24 cellular contexts compared by ENCODE assay signal in the genomic region with DNA sequence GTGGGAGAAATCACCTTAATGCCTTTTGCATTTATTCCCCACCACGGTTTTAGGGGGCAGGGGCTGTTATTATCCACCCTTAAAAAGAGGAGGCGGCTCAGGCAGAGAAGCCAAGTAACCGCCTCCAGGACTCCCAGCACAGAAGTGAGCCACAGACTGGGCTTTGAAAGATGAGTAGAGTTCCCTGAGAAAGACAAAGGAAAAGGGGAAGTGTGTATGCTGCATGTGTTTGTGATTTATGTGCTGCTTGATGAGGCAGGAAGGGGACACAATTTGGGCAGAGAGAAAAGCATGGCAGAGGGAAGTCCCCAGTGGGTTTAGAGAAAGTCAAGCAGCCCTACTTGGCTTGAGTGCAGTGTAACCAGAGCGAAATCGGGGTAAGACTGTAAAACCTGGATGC.
DNase-seq lines count a peak whose midpoint lies in the region; FAIRE-seq and TF ChIP-seq lines count a peak whose summit lies in the region.
"Had no signal": no experiment of that assay in that cellular context is flagged by ENCODE, and none has a peak within 500 bp of the region (broad histone marks: within the 10 kb centered on the region; RNA-seq: fewer than 3 reads in every experiment).

No MANE protein-coding gene starts in this region.

- H4K8ac ChIP-seq in H1 (ENCODE audit: extremely low read depth, insufficient read depth, low read length), result no peak overlapping the region

- peak; percentile 45 for DNase-seq in NCI-H187 treated with DMSO at 0.1 percent for 48 hours (lab: John Stamatoyannopoulos, UW)
- DNase-seq in NCI-H187 (lab: John Stamatoyannopoulos, UW), result no peak
- peak; percentile 93 for DNase-seq in NOMO-1 treated with DMSO at 0.1 percent for 48 hours (lab: John Stamatoyannopoulos, UW; ENCODE audit: unreplicated experiment)
- no peak for DNase-seq in H1 (ENCODE audit: low read depth in 1 of 2, low spot score in 2 of 2)
- no peak for DNase-seq in neural crest cell (ENCODE audit: low read depth, low spot score)
- DNase-seq in ACHN, result no peak
- DNase-seq in activated CD4-positive, CD25-positive, alpha-beta regulatory T cell (lab: John Stamatoyannopoulos, UW), result no peak
- DNase-seq in MM.1S, result no peak
- DNase-seq: 8988T; activated CD4-positive, alpha-beta T cell treated with anti-CD3 and anti-CD28 coated beads, Interleukin-2, amount 50 U/mL, for 4 hours; activated naive CD4-positive, alpha-beta T cell treated with Interleukin-2 at 50 U/mL for 16 hours; activated T-cell treated with anti-CD3 and anti-CD28 coated beads for 4 hours; DMS 273 treated with DMSO at 0.1 percent for 48 hours; GF-D8; hypothalamus; midbrain; NCI-H1092; occipital lobe; RPMI8226; stimulated activated naive CD4-positive, alpha-beta T cell; thyroid gland had no signal

- no peak overlapping the region for H2BK5ac ChIP-seq in H1 (ENCODE audit: low read depth, low read length)

- H4K91ac ChIP-seq in H1 (replicated peaks; ENCODE audit: insufficient read length, low read length), result no peak overlapping the region

- TF ChIP-seq CTCF in H1 (IDR thresholded peaks at IDR 0.05; ENCODE audit: control extremely low read depth in 1 of 3, insufficient read depth in 1 of 3, low read depth in 1 of 3, low read length in 3 of 3), result no peak
- TF ChIP-seq CTCF in neural crest cell (conservative IDR thresholded peaks at IDR 0.05), result no peak
- no peak for TF ChIP-seq CTCF in MM.1S (IDR thresholded peaks at IDR 0.05; ENCODE audit: low read length)

- H3K36me3 Mint-ChIP-seq in neural crest cell (ENCODE audit: low read depth), result no peaks in the 10 kb centered on the region

- H3K4ac ChIP-seq in H1 (replicated peaks; ENCODE audit: insufficient read length, low read depth, low read length), result no peak overlapping the region

- H3K4me3 ChIP-seq in H1 (ENCODE audit: extremely low read depth in 1 of 4, insufficient read depth in 2 of 4, low read depth in 3 of 4, low read length in 4 of 4) (no peak overlapping the region), MM.1S (ENCODE audit: low read length) (no peak overlapping the region)
- H3K4me3 ChIP-seq: ascending aorta, right atrium auricular region, thyroid gland had no signal

- TF ChIP-seq RAD21 in H1 (IDR thresholded peaks at IDR 0.05 in 1 of 2, conservative IDR thresholded peaks at IDR 0.05 in 1 of 2; ENCODE audit: low read depth in 2 of 2, low read length in 2 of 2), result no peak

- H2BK15ac ChIP-seq in H1 (ENCODE audit: low read length), result no peak overlapping the region

- H3K4me3 Mint-ChIP-seq in neural crest cell, result no peak overlapping the region

- CTCF ChIA-PET in H1 (lab: Charles Lee; ENCODE audit: partially characterized antibody), result interaction anchor here (0.6 to 0.7 kb wide), 2 partner anchors 26 to 34 kb away, joined by 3 to 5 read pairs; no protein-coding TSS in a partner anchor

- no peak overlapping the region for H4K5ac ChIP-seq in H1 (ENCODE audit: insufficient read length, low read depth, low read length)

- no peaks in the 10 kb centered on the region for H3K23me2 ChIP-seq in H1 (ENCODE audit: low read depth, low read length)

- H2AFZ ChIP-seq in H1 (ENCODE audit: low read length) (no peak overlapping the region), MM.1S (ENCODE audit: low read length) (no peak overlapping the region)

- H3K36me3 ChIP-seq in H1 (ENCODE audit: control insufficient read depth in 2 of 4, insufficient read depth in 4 of 4, low read length in 3 of 4), result no peaks in the 10 kb centered on the region; a peak in 1 of 8 replicates
- 0 out of 2 replicates have a peak, but pooled peaks cover 2% of the 10 kb centered on the region for H3K36me3 ChIP-seq in MM.1S (replicated peaks; ENCODE audit: insufficient read depth, low read length)

- no peak for TF ChIP-seq POLR2A in H1 (IDR thresholded peaks at IDR 0.05; ENCODE audit: control extremely low read depth in 1 of 2, low read depth in 2 of 2, low read length in 2 of 2)

- no peak overlapping the region for H3K27ac ChIP-seq in H1 (ENCODE audit: low read depth, low read length)
- H3K27ac ChIP-seq in MM.1S (ENCODE audit: low read length), result no peak overlapping the region
- H3K27ac ChIP-seq: ascending aorta, right atrium auricular region had no signal

- no peaks in the 10 kb centered on the region; the same call in 1 of the 2 replicates for H3F3A ChIP-seq in MM.1S (ENCODE audit: insufficient read depth, low read length)

- no peaks in the 10 kb centered on the region for H3K9me3 ChIP-seq in H1 (ENCODE audit: insufficient read depth in 2 of 2, low read depth in 1 of 2, low read length in 1 of 2)
- H3K9me3 ChIP-seq in MM.1S (replicated peaks; ENCODE audit: insufficient read depth, low read length), result no peaks in the 10 kb centered on the region
- H3K9me3 ChIP-seq: ascending aorta, right atrium auricular region, thyroid gland had no signal

- H2BK20ac ChIP-seq in H1 (ENCODE audit: low read length), result no peak overlapping the region

- no peak overlapping the region for H3K23ac ChIP-seq in H1 (ENCODE audit: insufficient read length)

- no peak overlapping the region for H2AK5ac ChIP-seq in H1 (ENCODE audit: low read depth, low read length)

- H3K79me1 ChIP-seq in H1 (ENCODE audit: low read depth, low read length), result no peaks in the 10 kb centered on the region

- H3K27ac Mint-ChIP-seq in neural crest cell (ENCODE audit: unreplicated experiment), result peak overlapping the region; percentile 36

- no peak overlapping the region for H3K14ac ChIP-seq in H1 (ENCODE audit: insufficient read length)

- H3K9me3 Mint-ChIP-seq in neural crest cell, result no peaks in the 10 kb centered on the region

- H3K56ac ChIP-seq in H1 (replicated peaks; ENCODE audit: insufficient read length, low read depth, low read length), result no peak overlapping the region

- H3K27me3 ChIP-seq in H1 (replicated peaks in 1 of 4; ENCODE audit: control insufficient read depth in 3 of 4, extremely low read depth in 1 of 4, insufficient read depth in 3 of 4, low read length in 3 of 4), result no peaks in the 10 kb centered on the region
- H3K27me3 ChIP-seq in MM.1S (replicated peaks; ENCODE audit: insufficient read depth, low read length), result no peaks in the 10 kb centered on the region
- H3K27me3 ChIP-seq: ascending aorta, right atrium auricular region, thyroid gland had no signal

- H3K4me1 ChIP-seq in H1 (replicated peaks in 1 of 4; ENCODE audit: control insufficient read depth in 3 of 4, insufficient read depth in 4 of 4, low read length in 3 of 4) (peaks cover 2 to 16% (median 8%) of the 10 kb centered on the region in 4 experiments; a peak in 4 of 7 replicates), MM.1S (ENCODE audit: low read length) (no peaks in the 10 kb centered on the region)
- H3K4me1 ChIP-seq: ascending aorta had no signal

- H3K4me2 ChIP-seq in H1 (ENCODE audit: insufficient read depth in 1 of 2, low read depth in 2 of 2, low read length in 2 of 2) (no peak overlapping the region; a peak in 1 of 4 replicates), MM.1S (ENCODE audit: low read depth, low read length) (no peak overlapping the region)

- WGBS in H1 (ENCODE audit: extremely low coverage in 1 of 2, insufficient coverage in 1 of 2, insufficient read length in 1 of 2, insufficient replicate concordance in 2 of 2, low coverage in 1 of 2, low lambda C conversion rate in 2 of 2, missing lambda C conversion rate in 1 of 2), 2 experiments, result 73% methylated on average over 5 of the region's 5 CpGs; no CpG with 5 or more reads in 1 of the 2 experiments

- H3K18ac ChIP-seq in H1 (ENCODE audit: extremely low read depth, low read length), result no peak overlapping the region

- no peak overlapping the region for H2BK120ac ChIP-seq in H1 (replicated peaks; ENCODE audit: low read depth, low read length)

- no peaks in the 10 kb centered on the region for H3K79me2 ChIP-seq in H1 (ENCODE audit: control insufficient read depth in 1 of 2, insufficient read depth in 2 of 2, low read length in 2 of 2)
- no peaks in the 10 kb centered on the region for H3K79me2 ChIP-seq in MM.1S (ENCODE audit: low read length)

- no peak for TF ChIP-seq EP300 in H1 (IDR thresholded peaks at IDR 0.05; ENCODE audit: borderline replicate concordance in 1 of 2, low read depth in 2 of 2, low read length in 2 of 2)

- peak overlapping the region; percentile 42; the same call in 1 of the 2 replicates for H2BK12ac ChIP-seq in H1 (ENCODE audit: low read depth, low read length)

- POLR2A ChIA-PET in H1 (lab: Charles Lee; ENCODE audit: partially characterized antibody), result interaction anchor here (1.0 kb wide), 1 partner anchor 22 kb away, joined by 3 read pairs; no protein-coding TSS in a partner anchor

- H4K20me1 ChIP-seq in H1 (replicated peaks in 1 of 2; ENCODE audit: control insufficient read depth in 1 of 2, insufficient read depth in 2 of 2, low read length in 2 of 2), result no peaks in the 10 kb centered on the region
- no peaks in the 10 kb centered on the region for H4K20me1 ChIP-seq in MM.1S (ENCODE audit: insufficient read depth, low read length)

- in situ Hi-C loops in ACHN (cut with HindIII; ENCODE audit: low pct_ligation_motif_present, low pct_unique_long_range_greater_than_20kb, low sequenced_read_pairs), result no loop called here

- peaks cover 10% of the 10 kb centered on the region for H3K4me1 Mint-ChIP-seq in neural crest cell

- H3K9ac ChIP-seq in H1 (replicated peaks in 1 of 4; ENCODE audit: extremely low read depth in 1 of 4, low read depth in 3 of 4, low read length in 3 of 4) (no peak overlapping the region), MM.1S (ENCODE audit: low read length) (no peak overlapping the region)

- no peaks in the 10 kb centered on the region for H3K27me3 Mint-ChIP-seq in neural crest cell (ENCODE audit: low read depth)

- no peak for FAIRE-seq in H1 (lab: Jason Lieb, UNC)
- FAIRE-seq: HepG2 had no signal

- H3K9me2 ChIP-seq in MM.1S (replicated peaks; ENCODE audit: insufficient read depth, low read length), result no peaks in the 10 kb centered on the region

TF ChIP-seq in H1, 55 proteins besides CTCF, POLR2A, EP300 and RAD21:
- TF ChIP-seq GABPA (IDR thresholded peaks at IDR 0.05; ENCODE audit: borderline replicate concordance, insufficient read depth, low read length) (no peak), HDAC6 (IDR thresholded peaks at IDR 0.05; ENCODE audit: low read depth, low read length) (no peak)
- TF ChIP-seq, protein P1, sequence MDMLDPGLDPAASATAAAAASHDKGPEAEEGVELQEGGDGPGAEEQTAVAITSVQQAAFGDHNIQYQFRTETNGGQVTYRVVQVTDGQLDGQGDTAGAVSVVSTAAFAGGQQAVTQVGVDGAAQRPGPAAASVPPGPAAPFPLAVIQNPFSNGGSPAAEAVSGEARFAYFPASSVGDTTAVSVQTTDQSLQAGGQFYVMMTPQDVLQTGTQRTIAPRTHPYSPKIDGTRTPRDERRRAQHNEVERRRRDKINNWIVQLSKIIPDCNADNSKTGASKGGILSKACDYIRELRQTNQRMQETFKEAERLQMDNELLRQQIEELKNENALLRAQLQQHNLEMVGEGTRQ (IDR thresholded peaks at IDR 0.05; ENCODE audit: low read length), result no peak

Comparison
In these comparisons a context has a peak if more than half of its experiments do, and no peak if none do; other contexts are left out.
1. DNase-seq: peak in NCI-H187 treated with DMSO at 0.1 percent for 48 hours (single experiment) and NOMO-1 treated with DMSO at 0.1 percent for 48 hours (single experiment); none in NCI-H187 (0 of 2), H1 (0 of 2), neural crest cell (single experiment), ACHN (single experiment), activated CD4-positive, CD25-positive, alpha-beta regulatory T cell (0 of 4) and MM.1S (single experiment).